8 cellular contexts compared by ENCODE assay signal in genomic region chr3:46978985-46979944, GRCh38. TPM values are rescaled to one million over a fixed set of nuclear protein-coding genes. Genes with fewer than 3 reads are reported as not detected.
DNase-seq lines count a peak whose midpoint lies in the region; ATAC-seq and TF ChIP-seq lines count a peak whose summit lies in the region.

TSS of gene NBEAL2 (plus strand) at chr3:46979666. CDS start at chr3:46979862, 196 bp downstream.

- H3K4me1 ChIP-seq in Caco-2 (peaks cover 49% of the 10 kb centered on the region), endodermal cell (ENCODE audit: control insufficient read depth, insufficient read depth, low read length) (peaks cover 8% of the 10 kb centered on the region)

- no peaks in the 10 kb centered on the region for H3K27me3 Mint-ChIP-seq in Caco-2 (ENCODE audit: insufficient read depth, unreplicated experiment)
- peaks cover 3% of the 10 kb centered on the region for H3K27me3 Mint-ChIP-seq in endodermal cell (ENCODE audit: insufficient read depth)

- H3K36me3 Mint-ChIP-seq in Caco-2 (ENCODE audit: insufficient read depth, unreplicated experiment), result peaks cover 31% of the 10 kb centered on the region
- H3K36me3 Mint-ChIP-seq in endodermal cell (ENCODE audit: low read depth), result peaks cover 7% of the 10 kb centered on the region

- H3K27ac ChIP-seq in endodermal cell (ENCODE audit: low read depth, low read length), result no peak within 1 kb of the TSS

- H3K4me1 Mint-ChIP-seq in Caco-2 (ENCODE audit: low read depth, unreplicated experiment) (peaks cover 24% of the 10 kb centered on the region), endodermal cell (peaks cover 19% of the 10 kb centered on the region)

- CTCF ChIA-PET in Caco-2 (lab: Charles Lee), result interaction anchor here (1.0 to 2.4 kb wide), 5 partner anchors 12 to 56 kb away, joined by 4 to 9 read pairs (median 5); no protein-coding TSS in a partner anchor

- peak within 1 kb of the TSS; percentile 77 for H3K9ac ChIP-seq in endodermal cell (ENCODE audit: extremely low read depth, low read length, poor library complexity, severe bottlenecking)

- TSS peak; percentile 44 for BruUV-seq in Caco-2 (replicated peaks; lab: Mats Ljungman, UMichigan)

- H3K36me3 ChIP-seq in Caco-2 (ENCODE audit: control insufficient read depth, insufficient read depth, low read length), result no peaks in the 10 kb centered on the region
- peaks cover 7% of the 10 kb centered on the region for H3K36me3 ChIP-seq in endodermal cell (ENCODE audit: control insufficient read depth, insufficient read depth, low read length)

- H3K9me3 Mint-ChIP-seq in Caco-2 (ENCODE audit: unreplicated experiment) (no peaks in the 10 kb centered on the region), endodermal cell (no peaks in the 10 kb centered on the region)

- H3K4me3 Mint-ChIP-seq in Caco-2 (ENCODE audit: unreplicated experiment) (peak within 1 kb of the TSS; percentile 91), endodermal cell (peak within 1 kb of the TSS; percentile 91)

- H3K27me3 ChIP-seq in Caco-2 (replicated peaks; ENCODE audit: control insufficient read depth, insufficient read depth, low read length), result no peaks in the 10 kb centered on the region
- no peaks in the 10 kb centered on the region for H3K27me3 ChIP-seq in endodermal cell (ENCODE audit: control insufficient read depth, insufficient read depth, low read length, poor library complexity, severe bottlenecking)

- H3K27ac Mint-ChIP-seq in Caco-2 (ENCODE audit: unreplicated experiment) (peak within 1 kb of the TSS; percentile 92), endodermal cell (peak within 1 kb of the TSS; percentile 98)

- intact Hi-C loops in Caco-2 (cut with micrococcal nuclease; ENCODE audit: unreplicated experiment), result loop anchor here (1.0 kb wide), 2 partner anchors 31 to 36 kb away; no protein-coding TSS in a partner anchor

- 2 to 3% methylated on average over 18 to 73 of the region's 73 CpGs for WGBS in endodermal cell (ENCODE audit: insufficient coverage in 1 of 2, insufficient read length in 1 of 2), 2 experiments

- TF ChIP-seq CTCF in Caco-2 (IDR thresholded peaks at IDR 0.05; ENCODE audit: insufficient read depth in 1 of 2, low read depth in 1 of 2, low read length in 1 of 2, severe bottlenecking in 1 of 2, unreplicated experiment in 1 of 2), result no peak
- TF ChIP-seq CTCF in endodermal cell (conservative IDR thresholded peaks at IDR 0.05), result no peak

- peak; percentile 96 for DNase-seq in Caco-2
- DNase-seq in HT1080 (ENCODE audit: low read depth), result peak; percentile 94
- DNase-seq in NOMO-1 treated with dmso at 0.1 percent for 144 hours (lab: John Stamatoyannopoulos, UW; ENCODE audit: unreplicated experiment), result peak; percentile 99
- DNase-seq in activated CD8-positive, alpha-beta memory T cell treated with anti-CD3 and anti-CD28 coated beads for 48 hours (ENCODE audit: low read depth in 2 of 3, low spot score in 2 of 3), result peak; percentile 84 to 91 (median 89)
- DNase-seq in endodermal cell, result peak; percentile 98
- DNase-seq in mesenteric fat pad (ENCODE audit: low spot score), result peak; percentile 99
- peak; percentile 90 for DNase-seq in stimulated activated CD8-positive, alpha-beta memory T cell treated with anti-CD3 and anti-CD28 coated beads, Interleukin-15, amount 100 ng/mL, for 1 hour (ENCODE audit: low read depth)

- POLR2A ChIA-PET in Caco-2 (lab: Charles Lee), result interaction anchor here (0.6 to 1.5 kb wide), 6 partner anchors 14 to 401 kb away, joined by 3 to 8 read pairs (median 4); partner anchors contain the start of gene PTPN23

- H3K4me3 ChIP-seq in Caco-2 (ENCODE audit: low read depth, low read length) (peak within 1 kb of the TSS; percentile 92), endodermal cell (ENCODE audit: low read length) (peak within 1 kb of the TSS; percentile 84)

- H3K9me3 ChIP-seq in Caco-2 (no peaks in the 10 kb centered on the region), endodermal cell (ENCODE audit: control insufficient read depth, low read length) (no peaks in the 10 kb centered on the region)

- peak; percentile 63 for ATAC-seq in GM21367 (IDR thresholded peaks at IDR 0.05; ENCODE audit: unreplicated experiment)

RNA-seq across cellular contexts. Expression of gene NBEAL2, which starts in this region (rescaled TPM):
- total RNA-seq in Caco-2 (2022) (62.4 and 76.9 TPM in 2 replicates), endodermal cell (10 to 100 TPM; 59.2 to 64.0 TPM), mesenteric fat pad (42.9 TPM)
- total RNA-seq in HT1080 (2014; rRNA removed; shearing (Covaris generic)), result 42.1 and 42.7 TPM in 2 replicates
- polyA plus RNA-seq in HT1080 (2015; cell fraction: cytosol; rRNA removed), result 21.2 and 23.8 TPM in 2 replicates
- polyA plus RNA-seq in HT1080 (2015; cell fraction: nucleus; rRNA removed), result 262 and 275 TPM in 2 replicates
- polyA plus RNA-seq in endodermal cell (2013, experiment 1 of 2), result 22.9 TPM
- 17.8 TPM for polyA plus RNA-seq in endodermal cell (2013, experiment 2 of 2)
